ENCODE assay signal across 8 cellular contexts in genomic region chr18:59996370-59996966, GRCh38.
DNase-seq lines count a peak whose midpoint lies in the region; ATAC-seq and TF ChIP-seq lines count a peak whose summit lies in the region.

No MANE protein-coding gene starts in this region.

- no peaks in the 10 kb centered on the region for H4K20me1 ChIP-seq in Karpas-422 (ENCODE audit: insufficient read depth, low read depth, low read length)

- H3K36me3 ChIP-seq in Karpas-422 (ENCODE audit: insufficient read depth, low read length) = no peaks in the 10 kb centered on the region

- H3K4me1 ChIP-seq in Karpas-422 (ENCODE audit: low read length) = no peaks in the 10 kb centered on the region

- no peak overlapping the region for H3K27ac ChIP-seq in Karpas-422 (ENCODE audit: low read length)

- no peak overlapping the region for H3K27ac Mint-ChIP-seq in T-helper 17 cell

- no peaks in the 10 kb centered on the region for H3K79me2 ChIP-seq in Karpas-422 (ENCODE audit: low read length)

- H3K4me1 Mint-ChIP-seq in T-helper 17 cell = no peaks in the 10 kb centered on the region

- no peak overlapping the region for H3K4me3 Mint-ChIP-seq in T-helper 17 cell

- H3K4me3 ChIP-seq in Karpas-422 (ENCODE audit: low read length) (no peak overlapping the region), fibroblast of pulmonary artery (replicated peaks; ENCODE audit: low read depth, low read length) (no peak overlapping the region)

- H3K9ac ChIP-seq in Karpas-422 (ENCODE audit: low read length) = no peak overlapping the region

- DNase-seq in GM04504 (ENCODE audit: low read depth) (peak; percentile 51), Karpas-422 (peak; percentile 66), RPMI7951 (ENCODE audit: low read depth) (peak; percentile 29), fibroblast of pulmonary artery (ENCODE audit: low read depth) (peak; percentile 68), activated gamma-delta T cell treated with Interleukin-2 at 50 U/mL for 16 hours (no peak), T-helper 17 cell (no peak)
- DNase-seq in stimulated activated CD8-positive, alpha-beta memory T cell treated with anti-CD3 and anti-CD28 coated beads, Interleukin-4, amount 100 ng/mL, for 48 hours = peak; percentile 41

- no peaks in the 10 kb centered on the region for H3K36me3 Mint-ChIP-seq in T-helper 17 cell (ENCODE audit: low read depth)

- no peak overlapping the region for H3K4me2 ChIP-seq in Karpas-422 (ENCODE audit: low read depth, low read length, poor library complexity, severe bottlenecking)

- no peak overlapping the region for H2AFZ ChIP-seq in Karpas-422 (ENCODE audit: low read length)

- ATAC-seq in GM21515 (IDR thresholded peaks at IDR 0.05; ENCODE audit: unreplicated experiment) (peak; percentile 80), T-helper 17 cell (no peak)

- H3K27me3 ChIP-seq in Karpas-422 (ENCODE audit: low read length) = no peaks in the 10 kb centered on the region

- no peaks in the 10 kb centered on the region for H3K9me2 ChIP-seq in Karpas-422 (replicated peaks; ENCODE audit: insufficient read depth, low read length)

- H3K9me3 ChIP-seq in Karpas-422 (ENCODE audit: low read length) (no peaks in the 10 kb centered on the region), T-helper 17 cell (ENCODE audit: control insufficient read depth, low read length, poor library complexity, severe bottlenecking) (no peaks in the 10 kb centered on the region)

- TF ChIP-seq CTCF in fibroblast of pulmonary artery (IDR thresholded peaks at IDR 0.05; ENCODE audit: low read length, missing control alignments) = peak; percentile 83

- peaks cover 51% of the 10 kb centered on the region for H3K27me3 Mint-ChIP-seq in T-helper 17 cell

Comparison
In these comparisons a context has a peak if more than half of its experiments do, and no peak if none do; other contexts are left out.
1. DNase-seq: peak in GM04504 (single experiment), Karpas-422 (single experiment), RPMI7951 (single experiment), fibroblast of pulmonary artery (single experiment) and stimulated activated CD8-positive, alpha-beta memory T cell treated with anti-CD3 and anti-CD28 coated beads, Interleukin-4, amount 100 ng/mL, for 48 hours (single experiment); none in activated gamma-delta T cell treated with Interleukin-2 at 50 U/mL for 16 hours (single experiment) and T-helper 17 cell (0 of 3).